ENCODE assay signal across 10 cellular contexts in genomic region chr19:13102416-13102665, GRCh38. TPM values are rescaled to one million over a fixed set of nuclear protein-coding genes. Genes with fewer than 3 reads are reported as not detected.
A peak's percentile ranks its signal among the peaks of the same experiment; 100 is the strongest.
DNase-seq lines count a peak whose midpoint lies in the region; ATAC-seq and TF ChIP-seq lines count a peak whose summit lies in the region.
"Had no signal": no experiment of that assay in that cellular context is flagged by ENCODE, and none has a peak within 500 bp of the region (broad histone marks: within the 10 kb centered on the region; RNA-seq: fewer than 3 reads in every experiment).

No MANE protein-coding gene starts in this region.

- peaks cover 12% of the 10 kb centered on the region for H3K27me3 Mint-ChIP-seq in activated naive CD4-positive, alpha-beta T cell treated with anti-CD3 and anti-CD28 coated beads for 36 hours (ENCODE audit: low read depth)
- H3K27me3 Mint-ChIP-seq in activated naive CD8-positive, alpha-beta T cell treated with anti-CD3 and anti-CD28 coated beads for 36 hours, result peaks cover 22% of the 10 kb centered on the region

- H3K4me3 Mint-ChIP-seq in activated naive CD4-positive, alpha-beta T cell treated with anti-CD3 and anti-CD28 coated beads for 36 hours, result peak overlapping the region; percentile 61
- H3K4me3 Mint-ChIP-seq in activated naive CD8-positive, alpha-beta T cell treated with anti-CD3 and anti-CD28 coated beads for 36 hours, result peak overlapping the region; percentile 68

- no peak overlapping the region for H3K27ac Mint-ChIP-seq in activated naive CD4-positive, alpha-beta T cell treated with anti-CD3 and anti-CD28 coated beads for 36 hours
- no peak overlapping the region for H3K27ac Mint-ChIP-seq in activated naive CD4-positive, alpha-beta T cell treated with anti-CD3 and anti-CD28 coated beads, Interleukin-2, amount 50 U/mL, for 72 hours
- no peak overlapping the region for H3K27ac Mint-ChIP-seq in activated naive CD8-positive, alpha-beta T cell treated with anti-CD3 and anti-CD28 coated beads for 36 hours

- H3K9me3 Mint-ChIP-seq in activated naive CD4-positive, alpha-beta T cell treated with anti-CD3 and anti-CD28 coated beads for 36 hours, result no peaks in the 10 kb centered on the region
- no peaks in the 10 kb centered on the region for H3K9me3 Mint-ChIP-seq in activated naive CD4-positive, alpha-beta T cell treated with anti-CD3 and anti-CD28 coated beads, Interleukin-2, amount 50 U/mL, for 72 hours
- peaks cover 4% of the 10 kb centered on the region for H3K9me3 Mint-ChIP-seq in activated naive CD8-positive, alpha-beta T cell treated with anti-CD3 and anti-CD28 coated beads for 36 hours

- H3K27ac ChIP-seq in liver (ENCODE audit: low read depth in 1 of 2, low read length in 2 of 2) (peak overlapping the region; percentile 70 to 85), thyroid gland (peak overlapping the region; percentile 41 to 63 (median 46))
- H3K27ac ChIP-seq: C4-2B had no signal

- H3K9ac ChIP-seq in liver (ENCODE audit: low read depth in 1 of 2, low read length in 2 of 2), result peak overlapping the region; percentile 22

- H3K4me1 Mint-ChIP-seq in activated naive CD4-positive, alpha-beta T cell treated with anti-CD3 and anti-CD28 coated beads for 36 hours (ENCODE audit: low read depth), result peaks cover 46% of the 10 kb centered on the region
- H3K4me1 Mint-ChIP-seq in activated naive CD8-positive, alpha-beta T cell treated with anti-CD3 and anti-CD28 coated beads for 36 hours, result peaks cover 35% of the 10 kb centered on the region

- no peak for TF ChIP-seq RAD21 in liver (IDR thresholded peaks at IDR 0.05)

- H3K27me3 ChIP-seq in liver (ENCODE audit: control insufficient read depth in 4 of 4, insufficient read depth in 4 of 4, low read length in 3 of 4) (no peaks in the 10 kb centered on the region), thyroid gland (no peaks in the 10 kb centered on the region)

- H3K36me3 ChIP-seq in liver (ENCODE audit: control insufficient read depth in 4 of 4, insufficient read depth in 3 of 4, low read depth in 1 of 4, low read length in 3 of 4) (peaks cover 0 to 1% (median under 1%) of the 10 kb centered on the region in 4 donors), thyroid gland (peaks cover 0 to 1% of the 10 kb centered on the region in 2 donors)

- CTCF ChIA-PET in activated naive CD4-positive, alpha-beta T cell treated with anti-CD3 and anti-CD28 coated beads for 36 hours (lab: Charles Lee), result no interaction called here

- peaks cover 6% of the 10 kb centered on the region for H3K36me3 Mint-ChIP-seq in activated naive CD4-positive, alpha-beta T cell treated with anti-CD3 and anti-CD28 coated beads for 36 hours (ENCODE audit: low read depth)
- no peaks in the 10 kb centered on the region for H3K36me3 Mint-ChIP-seq in activated naive CD4-positive, alpha-beta T cell treated with anti-CD3 and anti-CD28 coated beads, Interleukin-2, amount 50 U/mL, for 72 hours
- H3K36me3 Mint-ChIP-seq in activated naive CD8-positive, alpha-beta T cell treated with anti-CD3 and anti-CD28 coated beads for 36 hours, result peaks cover 11% of the 10 kb centered on the region

- H3K9me3 ChIP-seq in liver (ENCODE audit: control insufficient read depth in 4 of 4, low read length in 3 of 4) (no peaks in the 10 kb centered on the region), thyroid gland (no peaks in the 10 kb centered on the region)

- intact Hi-C loops in activated naive CD4-positive, alpha-beta T cell treated with anti-CD3 and anti-CD28 coated beads for 36 hours (cut with micrococcal nuclease), result loop anchor here (5.0 kb wide), 1 partner anchor 320 kb away; no protein-coding TSS in a partner anchor
- intact Hi-C loops in thyroid gland (cut with DNase I), result no loop called here

- H3K4me3 ChIP-seq in liver (ENCODE audit: low read depth in 1 of 3, low read length in 3 of 3), result peak overlapping the region in 2 of 3 donors; percentile 19 to 36
- peak overlapping the region in 1 of 3 donors; percentile 13 for H3K4me3 ChIP-seq in thyroid gland (replicated peaks in 1 of 3)

- WGBS in liver, result 12% methylated on average over 7 of the region's 7 CpGs
- 10 to 18% methylated on average over 2 to 7 of the region's 7 CpGs for WGBS in thyroid gland, 2 donors

- peak; percentile 17 for DNase-seq in activated naive CD4-positive, alpha-beta T cell treated with anti-CD3 and anti-CD28 coated beads for 36 hours
- no peak for DNase-seq in activated naive CD4-positive, alpha-beta T cell treated with anti-CD3 and anti-CD28 coated beads, Interleukin-2, amount 50 U/mL, for 72 hours (ENCODE audit: low spot score in 2 of 2)
- no peak for DNase-seq in activated naive CD8-positive, alpha-beta T cell treated with anti-CD3 and anti-CD28 coated beads for 36 hours
- DNase-seq in thyroid gland (no peak), NCI-H82 (lab: John Stamatoyannopoulos, UW) (no peak), GM13976 (ENCODE audit: low spot score) (no peak), NCI-H1694 treated with DMSO at 0.1 percent for 48 hours (lab: John Stamatoyannopoulos, UW) (no peak)

- no peak for TF ChIP-seq POLR2A in thyroid gland (IDR thresholded peaks at IDR 0.05)

- in situ Hi-C loops in GM13976 (cut with MboI; ENCODE audit: low sequenced_read_pairs, unreplicated experiment), result no loop called here

- H3K4me1 ChIP-seq in liver (ENCODE audit: control insufficient read depth in 4 of 4, insufficient read depth in 4 of 4, low read length in 3 of 4), result peaks cover 5 to 26% (median 15%) of the 10 kb centered on the region in 4 donors
- peaks cover 14 to 40% of the 10 kb centered on the region in 2 donors for H3K4me1 ChIP-seq in thyroid gland

- no peak for ATAC-seq in activated naive CD4-positive, alpha-beta T cell treated with anti-CD3 and anti-CD28 coated beads, Interleukin-2, amount 50 U/mL, for 72 hours

- TF ChIP-seq CTCF in liver (IDR thresholded peaks at IDR 0.05; ENCODE audit: low read depth, low read length, missing input control), result no peak
- TF ChIP-seq CTCF in thyroid gland (IDR thresholded peaks at IDR 0.05), result no peak
- TF ChIP-seq CTCF in GM13976 (IDR thresholded peaks at IDR 0.05; ENCODE audit: borderline replicate concordance, control extremely low read depth, extremely low read depth, insufficient read depth, missing control alignments), result no peak

RNA-seq across cellular contexts. Expression of gene LYL1, which starts 0.3 kb away (rescaled TPM):
- 1 to 10 TPM; 1.8 to 2.2 TPM for total RNA-seq in activated naive CD4-positive, alpha-beta T cell treated with anti-CD3 and anti-CD28 coated beads for 36 hours
- 1 to 10 TPM in 1 of 2 donors, under 1 TPM in 1; 0.71 to 3.2 TPM for total RNA-seq in activated naive CD4-positive, alpha-beta T cell treated with anti-CD3 and anti-CD28 coated beads, Interleukin-2, amount 50 U/mL, for 72 hours
- total RNA-seq in activated naive CD8-positive, alpha-beta T cell treated with anti-CD3 and anti-CD28 coated beads for 36 hours, result 1 to 10 TPM; 2.6 to 2.9 TPM
- total RNA-seq in liver, result 10 to 100 TPM in 1 of 2 donors, 1 to 10 TPM in 1; 2.0 to 69.7 TPM
- polyA plus RNA-seq in liver, result 1 to 10 TPM in 1 of 2 donors, under 1 TPM in 1; 0.35 to 2.6 TPM
- total RNA-seq in thyroid gland, result 10 to 100 TPM in 1 of 4 donors, 1 to 10 TPM in 3; 4.2 to 10.9 (median 7.7) TPM
- polyA plus RNA-seq: neural cell had no signal

RNA-seq across cellular contexts. Expression of gene TRMT1, which starts 14.2 kb away (rescaled TPM):
- total RNA-seq in activated naive CD4-positive, alpha-beta T cell treated with anti-CD3 and anti-CD28 coated beads for 36 hours, result 10 to 100 TPM; 55.8 to 59.6 TPM
- 10 to 100 TPM; 65.5 to 82.4 TPM for total RNA-seq in activated naive CD4-positive, alpha-beta T cell treated with anti-CD3 and anti-CD28 coated beads, Interleukin-2, amount 50 U/mL, for 72 hours
- 100 to 1,000 TPM; 114 TPM for total RNA-seq in activated naive CD8-positive, alpha-beta T cell treated with anti-CD3 and anti-CD28 coated beads for 36 hours
- total RNA-seq in liver, result 10 to 100 TPM in 1 of 2 donors, 1 to 10 TPM in 1; 8.3 to 15.6 TPM
- 10 to 100 TPM in 1 of 2 donors, 1 to 10 TPM in 1; 9.8 to 13.7 TPM for polyA plus RNA-seq in liver
- total RNA-seq in thyroid gland, result 10 to 100 TPM; 23.9 to 31.3 (median 29.1) TPM

RNA-seq across cellular contexts. Expression of gene NACC1, which starts 15.7 kb away (rescaled TPM):
- total RNA-seq in activated naive CD4-positive, alpha-beta T cell treated with anti-CD3 and anti-CD28 coated beads for 36 hours, result 10 to 100 TPM; 41.3 to 45.0 TPM
- total RNA-seq in activated naive CD4-positive, alpha-beta T cell treated with anti-CD3 and anti-CD28 coated beads, Interleukin-2, amount 50 U/mL, for 72 hours, result 10 to 100 TPM; 56.0 to 67.0 TPM
- total RNA-seq in activated naive CD8-positive, alpha-beta T cell treated with anti-CD3 and anti-CD28 coated beads for 36 hours, result 10 to 100 TPM; 81.2 to 83.8 TPM
- total RNA-seq in liver (10 to 100 TPM; 16.7 to 18.7 TPM), thyroid gland (10 to 100 TPM; 16.9 to 67.7 (median 43.0) TPM)
- 10 to 100 TPM in 1 of 2 donors, under 1 TPM in 1; 0.86 to 24.7 TPM for polyA plus RNA-seq in liver

RNA-seq across cellular contexts. Expression of gene STX10, which starts 47.8 kb away (rescaled TPM):
- total RNA-seq in activated naive CD4-positive, alpha-beta T cell treated with anti-CD3 and anti-CD28 coated beads for 36 hours, result 10 to 100 TPM; 48.3 to 48.9 TPM
- 10 to 100 TPM; 67.2 to 77.1 TPM for total RNA-seq in activated naive CD4-positive, alpha-beta T cell treated with anti-CD3 and anti-CD28 coated beads, Interleukin-2, amount 50 U/mL, for 72 hours
- 10 to 100 TPM; 53.3 to 55.0 TPM for total RNA-seq in activated naive CD8-positive, alpha-beta T cell treated with anti-CD3 and anti-CD28 coated beads for 36 hours
- total RNA-seq in liver, result 10 to 100 TPM; 15.7 to 23.3 TPM
- polyA plus RNA-seq in liver, result 10 to 100 TPM; 19.2 to 32.7 TPM
- total RNA-seq in thyroid gland, result 10 to 100 TPM; 39.2 to 91.9 (median 56.5) TPM

RNA-seq across cellular contexts. Expression of gene IER2, which starts 47.9 kb away (rescaled TPM):
- 100 to 1,000 TPM; 120 to 123 TPM for total RNA-seq in activated naive CD4-positive, alpha-beta T cell treated with anti-CD3 and anti-CD28 coated beads for 36 hours
- 100 to 1,000 TPM; 111 to 174 TPM for total RNA-seq in activated naive CD4-positive, alpha-beta T cell treated with anti-CD3 and anti-CD28 coated beads, Interleukin-2, amount 50 U/mL, for 72 hours
- 100 to 1,000 TPM; 128 to 132 TPM for total RNA-seq in activated naive CD8-positive, alpha-beta T cell treated with anti-CD3 and anti-CD28 coated beads for 36 hours
- total RNA-seq in liver (10 to 100 TPM; 11.4 to 20.3 TPM), thyroid gland (100 to 1,000 TPM in 1 of 4 donors, 10 to 100 TPM in 3; 55.0 to 139 (median 65.9) TPM)
- 10 to 100 TPM; 23.6 to 38.9 TPM for polyA plus RNA-seq in liver
